In the genomic region with DNA sequence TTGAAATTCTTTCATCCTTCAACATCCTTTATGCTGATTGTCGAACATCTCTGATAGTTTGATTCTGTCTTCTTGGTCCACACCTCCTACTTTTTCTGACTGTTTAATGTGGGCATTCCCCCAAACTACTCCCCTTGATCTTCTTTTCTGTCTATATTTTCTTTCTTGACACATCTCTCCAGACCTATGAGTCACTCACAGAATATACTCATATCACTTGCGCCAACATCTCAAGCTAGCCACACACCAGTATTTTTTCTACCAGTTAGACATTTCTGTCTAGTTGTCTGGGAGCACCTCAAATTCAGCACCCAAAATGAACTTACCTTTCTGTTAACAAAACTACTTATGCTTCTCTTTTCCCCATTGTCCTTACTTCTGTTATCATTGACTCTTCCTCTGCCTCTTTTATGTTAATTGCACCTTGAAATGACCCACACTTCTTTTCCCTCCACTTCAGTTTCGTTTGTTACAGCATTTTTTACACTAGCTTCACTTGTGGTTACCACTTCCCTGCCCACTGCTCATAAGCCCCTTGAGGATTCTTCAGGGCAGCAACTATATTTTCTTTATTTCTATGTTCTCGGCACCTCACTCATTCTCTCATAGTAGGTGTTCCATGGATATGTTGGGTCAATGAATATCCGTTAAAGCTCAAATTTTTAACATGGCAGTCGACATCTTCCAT, we compare ENCODE assay signal across 13 cellular contexts. TPM values are rescaled to one million over a fixed set of nuclear protein-coding genes. Genes with fewer than 3 reads are reported as not detected.
DNase-seq lines count a peak whose midpoint lies in the region; ATAC-seq and TF ChIP-seq lines count a peak whose summit lies in the region.
"Had no signal": no experiment of that assay in that cellular context is flagged by ENCODE, and none has a peak within 500 bp of the region (broad histone marks: within the 10 kb centered on the region; RNA-seq: fewer than 3 reads in every experiment).

No MANE protein-coding gene starts in this region.

- no peaks in the 10 kb centered on the region for H3K36me3 ChIP-seq in BLaER1 treated with 17β-estradiol and CSF1 and Interleukin-3, amounts not matched to agents 10 nM and 100 nM
- no peaks in the 10 kb centered on the region for H3K36me3 ChIP-seq in lower lobe of right lung

- no peak overlapping the region for H3K4me3 Mint-ChIP-seq in activated CD8-positive, alpha-beta T cell treated with anti-CD3 and anti-CD28 coated beads, Interleukin-2, amount 10 ng/mL, durations not matched to agents 7 days and 5 days
- no peak overlapping the region for H3K4me3 Mint-ChIP-seq in glutamatergic neuron (ENCODE audit: unreplicated experiment)
- H3K4me3 Mint-ChIP-seq: H9; naive thymus-derived CD8-positive, alpha-beta T cell had no signal

- H3K9me3 ChIP-seq in BLaER1 treated with 17β-estradiol and CSF1 and Interleukin-3, amounts not matched to agents 10 nM and 100 nM (replicated peaks in 1 of 11) = no peaks in the 10 kb centered on the region
- H3K9me3 ChIP-seq in lower lobe of right lung = no peaks in the 10 kb centered on the region

- H3K4me2 ChIP-seq in BLaER1 treated with 17β-estradiol and CSF1 and Interleukin-3, amounts not matched to agents 10 nM and 100 nM = peak overlapping the region; percentile 12 to 76 (median 63); a peak in 20 of 22 replicates
- H3K4me2 ChIP-seq: KMS-11 had no signal

- peak overlapping the region in 5 of 11 experiments; percentile 9 to 58 (median 48); a peak in 8 of 22 replicates for H3K27ac ChIP-seq in BLaER1 treated with 17β-estradiol and CSF1 and Interleukin-3, amounts not matched to agents 10 nM and 100 nM
- H3K27ac ChIP-seq in lower lobe of right lung = no peak overlapping the region
- H3K27ac ChIP-seq: dorsolateral prefrontal cortex, KMS-11 had no signal

- H3K4me1 Mint-ChIP-seq in activated CD8-positive, alpha-beta T cell treated with anti-CD3 and anti-CD28 coated beads, Interleukin-2, amount 10 ng/mL, durations not matched to agents 7 days and 5 days (ENCODE audit: low read depth) = peaks cover 6% of the 10 kb centered on the region
- peaks cover 5% of the 10 kb centered on the region for H3K4me1 Mint-ChIP-seq in glutamatergic neuron (ENCODE audit: low read depth, unreplicated experiment)
- H3K4me1 Mint-ChIP-seq: H9; naive thymus-derived CD8-positive, alpha-beta T cell had no signal

- CTCF ChIA-PET in activated CD8-positive, alpha-beta T cell treated with anti-CD3 and anti-CD28 coated beads, Interleukin-2, amount 10 ng/mL, durations not matched to agents 7 days and 5 days (lab: Charles Lee) = interaction anchor here (0.7 to 8.6 kb wide), 13 partner anchors 8 to 475 kb away, joined by 3 to 268 read pairs (median 18); a partner anchor contains a TSS

- intact Hi-C loops in lower lobe of right lung (cut with DNase I) = loop anchor here (5.0 kb wide), 1 partner anchor 37 kb away; no protein-coding TSS in a partner anchor

- no peaks in the 10 kb centered on the region for H4K20me1 ChIP-seq in BLaER1 treated with 17β-estradiol and CSF1 and Interleukin-3, amounts not matched to agents 10 nM and 100 nM

- no peak for DNase-seq in activated CD8-positive, alpha-beta T cell treated with anti-CD3 and anti-CD28 coated beads, Interleukin-2, amount 10 ng/mL, durations not matched to agents 7 days and 5 days
- no peak for DNase-seq in glutamatergic neuron
- no peak for DNase-seq in superior temporal gyrus (ENCODE audit: extremely low spot score)
- no peak for DNase-seq in lower lobe of right lung
- no peak for DNase-seq in pons (ENCODE audit: low spot score)
- DNase-seq: AML-193; dorsolateral prefrontal cortex; H9; naive thymus-derived CD8-positive, alpha-beta T cell had no signal

- POLR2A ChIA-PET in activated CD8-positive, alpha-beta T cell treated with anti-CD3 and anti-CD28 coated beads, Interleukin-2, amount 10 ng/mL, durations not matched to agents 7 days and 5 days (lab: Charles Lee) = interaction anchor here (1.3 to 2.0 kb wide), 2 partner anchors 29 to 181 kb away, joined by 4 to 5 read pairs; no protein-coding TSS in a partner anchor

- TF ChIP-seq CTCF in glutamatergic neuron (IDR thresholded peaks at IDR 0.05; ENCODE audit: partially characterized antibody, unreplicated experiment) (no peak), lower lobe of right lung (IDR thresholded peaks at IDR 0.05) (no peak)

- peak overlapping the region in 2 of 11 experiments; percentile 2 to 23; a peak in 2 of 22 replicates for H3K9ac ChIP-seq in BLaER1 treated with 17β-estradiol and CSF1 and Interleukin-3, amounts not matched to agents 10 nM and 100 nM
- H3K9ac ChIP-seq: KMS-11 had no signal

- H3K27me3 Mint-ChIP-seq in activated CD8-positive, alpha-beta T cell treated with anti-CD3 and anti-CD28 coated beads, Interleukin-2, amount 10 ng/mL, durations not matched to agents 7 days and 5 days (ENCODE audit: low read depth) = peaks cover 1% of the 10 kb centered on the region
- H3K27me3 Mint-ChIP-seq in glutamatergic neuron (ENCODE audit: unreplicated experiment) = no peaks in the 10 kb centered on the region

- peaks cover 23 to 51% (median 41%) of the 10 kb centered on the region in 10 experiments for H3K4me1 ChIP-seq in BLaER1 treated with 17β-estradiol and CSF1 and Interleukin-3, amounts not matched to agents 10 nM and 100 nM
- H3K4me1 ChIP-seq in lower lobe of right lung = no peaks in the 10 kb centered on the region

- no peaks in the 10 kb centered on the region for H3K36me3 Mint-ChIP-seq in activated CD8-positive, alpha-beta T cell treated with anti-CD3 and anti-CD28 coated beads, Interleukin-2, amount 10 ng/mL, durations not matched to agents 7 days and 5 days (ENCODE audit: low read depth)
- no peaks in the 10 kb centered on the region for H3K36me3 Mint-ChIP-seq in glutamatergic neuron (ENCODE audit: unreplicated experiment)
- H3K36me3 Mint-ChIP-seq: naive thymus-derived CD8-positive, alpha-beta T cell had no signal

- no peak overlapping the region for H3K4me3 ChIP-seq in BLaER1 treated with 17β-estradiol and CSF1 and Interleukin-3, amounts not matched to agents 10 nM and 100 nM
- no peak overlapping the region for H3K4me3 ChIP-seq in lower lobe of right lung
- H3K4me3 ChIP-seq: dorsolateral prefrontal cortex had no signal

- no peaks in the 10 kb centered on the region for H3K27me3 ChIP-seq in BLaER1 treated with 17β-estradiol and CSF1 and Interleukin-3, amounts not matched to agents 10 nM and 100 nM
- no peaks in the 10 kb centered on the region for H3K27me3 ChIP-seq in lower lobe of right lung (ENCODE audit: low read depth)

- no peak overlapping the region for H3K27ac Mint-ChIP-seq in activated CD8-positive, alpha-beta T cell treated with anti-CD3 and anti-CD28 coated beads, Interleukin-2, amount 10 ng/mL, durations not matched to agents 7 days and 5 days
- no peak overlapping the region for H3K27ac Mint-ChIP-seq in glutamatergic neuron (ENCODE audit: unreplicated experiment)
- H3K27ac Mint-ChIP-seq: H9; naive thymus-derived CD8-positive, alpha-beta T cell had no signal

- no peaks in the 10 kb centered on the region for H3K9me3 Mint-ChIP-seq in activated CD8-positive, alpha-beta T cell treated with anti-CD3 and anti-CD28 coated beads, Interleukin-2, amount 10 ng/mL, durations not matched to agents 7 days and 5 days (ENCODE audit: insufficient read depth)
- H3K9me3 Mint-ChIP-seq in glutamatergic neuron (ENCODE audit: unreplicated experiment) = no peaks in the 10 kb centered on the region
- H3K9me3 Mint-ChIP-seq: H9; naive thymus-derived CD8-positive, alpha-beta T cell had no signal

- ATAC-seq in GM19397 (IDR thresholded peaks at IDR 0.05; ENCODE audit: unreplicated experiment) (peak; percentile 51), HG03175 (IDR thresholded peaks at IDR 0.05; ENCODE audit: unreplicated experiment) (peak; percentile 64), lower lobe of right lung (no peak)
- ATAC-seq in activated CD8-positive, alpha-beta T cell treated with anti-CD3 and anti-CD28 coated beads, Interleukin-2, amount 10 ng/mL, durations not matched to agents 7 days and 5 days = peak; percentile 47
- ATAC-seq: naive thymus-derived CD8-positive, alpha-beta T cell had no signal

RNA-seq across cellular contexts. Expression of a gene that starts 33.5 kb away (rescaled TPM):
- total RNA-seq in activated CD8-positive, alpha-beta T cell treated with anti-CD3 and anti-CD28 coated beads, Interleukin-2, amount 10 ng/mL, durations not matched to agents 7 days and 5 days = not detected
- total RNA-seq in glutamatergic neuron (ENCODE audit: unreplicated experiment) = 0.74 TPM
- total RNA-seq in lower lobe of right lung = not detected
- total RNA-seq: H9; naive thymus-derived CD8-positive, alpha-beta T cell had no signal

RNA-seq across cellular contexts. Expression of a gene that starts 47.3 kb away (rescaled TPM):
- 10 to 100 TPM; 32.9 to 35.8 TPM for total RNA-seq in activated CD8-positive, alpha-beta T cell treated with anti-CD3 and anti-CD28 coated beads, Interleukin-2, amount 10 ng/mL, durations not matched to agents 7 days and 5 days
- total RNA-seq in glutamatergic neuron (ENCODE audit: unreplicated experiment) (38.5 TPM), lower lobe of right lung (11.5 TPM)

Comparison
In these comparisons a context has a peak if more than half of its experiments do, and no peak if none do; other contexts are left out.
1. ATAC-seq: peak in GM19397 (single experiment), HG03175 (single experiment) and activated CD8-positive, alpha-beta T cell treated with anti-CD3 and anti-CD28 coated beads, Interleukin-2, amount 10 ng/mL, durations not matched to agents 7 days and 5 days (single experiment); none in lower lobe of right lung (0 of 2).